7 cellular contexts compared by ENCODE assay signal in the genomic region with DNA sequence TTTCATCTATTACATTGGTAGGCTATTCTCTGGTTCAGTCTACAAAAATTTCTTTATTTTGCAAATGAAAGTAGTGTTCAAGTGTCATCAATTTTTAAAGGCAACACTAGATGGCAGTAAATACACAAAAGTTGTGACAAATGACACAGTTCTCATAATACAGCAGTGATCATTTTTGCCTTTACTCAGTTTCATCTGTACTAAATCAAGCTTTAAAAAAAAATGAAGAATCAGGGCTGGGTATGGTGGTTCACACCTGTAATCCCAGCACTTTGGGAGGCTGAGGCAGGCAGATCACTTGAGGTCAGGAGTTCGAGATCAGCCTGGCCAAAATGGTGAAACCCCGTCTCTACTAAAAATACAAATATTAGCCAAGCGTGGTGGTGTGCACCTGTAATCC.
DNase-seq lines count a peak whose midpoint lies in the region; ATAC-seq and TF ChIP-seq lines count a peak whose summit lies in the region.
"Not testable (repeated sequence)": the region's sequence is repeated elsewhere in the genome, so short reads cannot be mapped to it uniquely, and the experiment has no call there.

No MANE protein-coding gene starts in this region.

- not testable (repeated sequence) for H3K9ac ChIP-seq in IMR-90 (ENCODE audit: low read depth, low read length); SU-DHL-6 (ENCODE audit: low read length); neural progenitor cell

- not testable (repeated sequence) for TF ChIP-seq POLR2A in IMR-90 (IDR thresholded peaks at IDR 0.05; ENCODE audit: low read depth, low read length)

- CTCF ChIA-PET in IMR-90 (lab: Yijun Ruan, JAX): interaction anchor here (0.6 to 1.3 kb wide), 3 partner anchors 9 to 225 kb away, joined by 4 read pairs; no protein-coding TSS in a partner anchor

- in situ Hi-C loops in IMR-90 (cut with MboI; ENCODE audit: low sequenced_read_pairs): loop anchor here (10.0 kb wide), 1 partner anchor 651 kb away; no protein-coding TSS in a partner anchor

- not testable (repeated sequence) for H3K27ac ChIP-seq in IMR-90 (ENCODE audit: insufficient read depth, low read length); SU-DHL-6 (ENCODE audit: low read depth, low read length); right cardiac atrium (ENCODE audit: low read length); neural progenitor cell

- not testable (repeated sequence) for H2AK9ac ChIP-seq in IMR-90 (replicated peaks; ENCODE audit: low read depth, low read length, poor library complexity)

- H4K5ac ChIP-seq in IMR-90 (ENCODE audit: low read depth, low read length): not testable (repeated sequence)

- intact Hi-C loops in IMR-90 (cut with micrococcal nuclease) (loop anchor here (1.0 to 10.0 kb wide), 7 partner anchors 148 to 692 kb away; a partner anchor contains a TSS), right cardiac atrium (cut with DNase I) (loop anchor here in 2 of 4 donors (5.0 kb wide), 1 partner anchor 653 kb away; no protein-coding TSS in a partner anchor)

- not testable (repeated sequence) for H3K18ac ChIP-seq in IMR-90 (ENCODE audit: low read depth, low read length)

- not testable (repeated sequence) for H3K4ac ChIP-seq in IMR-90 (ENCODE audit: low read depth, low read length)

- H3K79me2 ChIP-seq in SU-DHL-6 (ENCODE audit: insufficient read depth, low read length); neural progenitor cell (ENCODE audit: low read depth): not testable (repeated sequence)

- H3K4me3 Mint-ChIP-seq in neural progenitor cell: not testable (repeated sequence)

- not testable (repeated sequence) for H3K4me3 ChIP-seq in IMR-90 (ENCODE audit: insufficient read depth, low read depth, low read length); SU-DHL-6 (ENCODE audit: insufficient read depth, low read length, poor library complexity, severe bottlenecking); choroid plexus epithelial cell (ENCODE audit: low read depth, low read length); right cardiac atrium (ENCODE audit: low read length); neural progenitor cell

- H3F3A ChIP-seq in SU-DHL-6 (ENCODE audit: insufficient read depth); neural progenitor cell (ENCODE audit: low read depth): not testable (repeated sequence)

- H2AK5ac ChIP-seq in IMR-90 (ENCODE audit: low read depth, low read length): not testable (repeated sequence)

- H2BK5ac ChIP-seq in IMR-90 (ENCODE audit: low read depth, low read length, poor library complexity, severe bottlenecking): not testable (repeated sequence)

- H4K20me1 ChIP-seq in IMR-90 (ENCODE audit: insufficient read depth, low read length); SU-DHL-6 (ENCODE audit: low read depth, low read length); neural progenitor cell (ENCODE audit: low read depth): not testable (repeated sequence)

- H2BK20ac ChIP-seq in IMR-90 (ENCODE audit: low read depth, low read length): not testable (repeated sequence)

- H3K14ac ChIP-seq in IMR-90 (replicated peaks; ENCODE audit: low read depth, low read length): not testable (repeated sequence)

- H3K27me3 ChIP-seq in IMR-90 (ENCODE audit: control insufficient read depth, insufficient read depth, low read length); SU-DHL-6 (ENCODE audit: low read length); right cardiac atrium (ENCODE audit: control insufficient read depth, insufficient read depth); neural progenitor cell: not testable (repeated sequence)

- WGBS in IMR-90 (ENCODE audit: extremely low coverage in 2 of 2, insufficient read length in 1 of 2), 2 experiments: no CpG with 5 or more reads among the region's 3 CpGs
- WGBS in right cardiac atrium: 97% methylated on average over 3 of the region's 3 CpGs

- H3K4me2 ChIP-seq in IMR-90 (ENCODE audit: low read depth, low read length); SU-DHL-6 (ENCODE audit: low read depth, low read length, poor library complexity, severe bottlenecking); neural progenitor cell: not testable (repeated sequence)

- not testable (repeated sequence) for H4K8ac ChIP-seq in IMR-90 (ENCODE audit: low read depth in 2 of 2, low read length in 2 of 2)

- peak; percentile 68 for TF ChIP-seq RAD21 in IMR-90 (IDR thresholded peaks at IDR 0.05; ENCODE audit: low read length)

- H3K36me3 Mint-ChIP-seq in neural progenitor cell: not testable (repeated sequence)

- H3K27me3 Mint-ChIP-seq in neural progenitor cell (ENCODE audit: insufficient read depth, low read depth): not testable (repeated sequence)

- H3K56ac ChIP-seq in IMR-90 (ENCODE audit: extremely low read depth, insufficient read depth, low read length): not testable (repeated sequence)

- H3K9me3 ChIP-seq in IMR-90 (ENCODE audit: control insufficient read depth, insufficient read depth, low read length); SU-DHL-6 (ENCODE audit: insufficient read depth, low read length); right cardiac atrium (ENCODE audit: control insufficient read depth, low read length); neural progenitor cell (ENCODE audit: low read depth): not testable (repeated sequence)

- H3K9me2 ChIP-seq in SU-DHL-6 (replicated peaks; ENCODE audit: insufficient read depth, low read length): not testable (repeated sequence)

- not testable (repeated sequence) for H3K9me3 Mint-ChIP-seq in neural progenitor cell

- not testable (repeated sequence) for H4K91ac ChIP-seq in IMR-90 (ENCODE audit: insufficient read depth, low read depth, low read length)

- DNase-seq in EL: peak; percentile 54
- DNase-seq in IMR-90: peak; percentile 56
- peak; percentile 5 for DNase-seq in NCI-H345 treated with DMSO at 0.1 percent for 48 hours (lab: John Stamatoyannopoulos, UW; ENCODE audit: unreplicated experiment)
- peak; percentile 73 for DNase-seq in choroid plexus epithelial cell (ENCODE audit: low read depth)
- not testable (repeated sequence) for DNase-seq in right cardiac atrium
- DNase-seq in neural progenitor cell (ENCODE audit: low spot score): peak; percentile 59

- not testable (repeated sequence) for H3K36me3 ChIP-seq in IMR-90 (ENCODE audit: control insufficient read depth, insufficient read depth, low read length); SU-DHL-6 (ENCODE audit: low read length); neural progenitor cell

- dilution Hi-C loops in IMR-90 (cut with HindIII; ENCODE audit: low sequenced_read_pairs, unreplicated experiment): not testable (repeated sequence)

- H2BK120ac ChIP-seq in IMR-90 (ENCODE audit: low read depth, low read length): not testable (repeated sequence)

- not testable (repeated sequence) for H2AFZ ChIP-seq in IMR-90 (replicated peaks; ENCODE audit: low read length, poor library complexity); SU-DHL-6 (ENCODE audit: low read depth, low read length, severe bottlenecking); neural progenitor cell (replicated peaks)

- TF ChIP-seq CTCF in IMR-90 (conservative IDR thresholded peaks at IDR 0.05; ENCODE audit: low read depth, low read length) (peak; percentile 62), SU-DHL-6 (IDR thresholded peaks at IDR 0.05; ENCODE audit: insufficient read depth, low read length, poor library complexity, severe bottlenecking) (peak; percentile 32), choroid plexus epithelial cell (conservative IDR thresholded peaks at IDR 0.05; ENCODE audit: low read depth, low read length) (peak; percentile 55), neural progenitor cell (IDR thresholded peaks at IDR 0.05) (peak; percentile 74)

- BruUV-seq in IMR-90 (replicated peaks; lab: Mats Ljungman, UMichigan): not testable (repeated sequence)

- H3K23ac ChIP-seq in IMR-90 (ENCODE audit: low read depth, low read length): not testable (repeated sequence)

- not testable (repeated sequence) for H3K79me1 ChIP-seq in IMR-90 (ENCODE audit: low read depth in 1 of 2, low read length in 2 of 2)

- ATAC-seq in IMR-90 (ENCODE audit: low read depth): peak; percentile 65
- ATAC-seq in right cardiac atrium: peak; percentile 31 to 59

- not testable (repeated sequence) for H3K4me1 Mint-ChIP-seq in neural progenitor cell

- H3K9me1 ChIP-seq in IMR-90 (ENCODE audit: insufficient read depth, low read length): not testable (repeated sequence)

- POLR2A ChIA-PET in IMR-90 (lab: Charles Lee; ENCODE audit: unreplicated experiment): not testable (repeated sequence)

- not testable (repeated sequence) for H2BK15ac ChIP-seq in IMR-90 (ENCODE audit: low read depth, low read length)

- not testable (repeated sequence) for H3K4me1 ChIP-seq in IMR-90 (ENCODE audit: control insufficient read depth, insufficient read depth, low read length); right cardiac atrium (ENCODE audit: control insufficient read depth, insufficient read depth, low read length)
- H3K4me1 ChIP-seq in neural progenitor cell: peaks cover 11% of the 10 kb centered on the region

- not testable (repeated sequence) for H3K27ac Mint-ChIP-seq in neural progenitor cell

TF ChIP-seq in IMR-90, 13 proteins besides CTCF, POLR2A, EP300 and RAD21:
- peak; percentile 65 for TF ChIP-seq SMC3 (IDR thresholded peaks at IDR 0.05; ENCODE audit: low read depth, low read length)
